Comparison of ENCODE assay signal across 8 cellular contexts in genomic region chr3:133722935-133723334, GRCh38. TPM values are rescaled to one million over a fixed set of nuclear protein-coding genes. Genes with fewer than 3 reads are reported as not detected.
"Had no signal": no experiment of that assay in that cellular context is flagged by ENCODE, and none has a peak within 500 bp of the region (broad histone marks: within the 10 kb centered on the region; RNA-seq: fewer than 3 reads in every experiment).

No MANE protein-coding gene starts in this region.

- FAIRE-seq: G401.6, GM12878, GM12891, GM12892, GM18507 had no signal

- H3K4me3 ChIP-seq: GM12878 had no signal

- DNase-seq: GDM1, GF-D8 had no signal

- ATAC-seq: GM12878 had no signal

RNA-seq across cellular contexts. Expression of gene TF, which starts 23.3 kb away (rescaled TPM):
- total RNA-seq: G401 had no signal
